21 cellular contexts compared by ENCODE assay signal in genomic region chr6:107534762-107535161, GRCh38. TPM values are rescaled to one million over a fixed set of nuclear protein-coding genes. Genes with fewer than 3 reads are reported as not detected.
DNase-seq lines count a peak whose midpoint lies in the region; ATAC-seq, FAIRE-seq and TF ChIP-seq lines count a peak whose summit lies in the region.
"Had no signal": no experiment of that assay in that cellular context is flagged by ENCODE, and none has a peak within 500 bp of the region (broad histone marks: within the 10 kb centered on the region; RNA-seq: fewer than 3 reads in every experiment).

No MANE protein-coding gene starts in this region.

- no peaks in the 10 kb centered on the region for H3K79me2 ChIP-seq in astrocyte (ENCODE audit: insufficient read depth, low read length)

- no peak overlapping the region for H2BK5ac ChIP-seq in IMR-90 (ENCODE audit: low read depth, low read length, poor library complexity, severe bottlenecking)
- no peak overlapping the region for H2BK5ac ChIP-seq in mesenchymal stem cell (ENCODE audit: low read depth, low read length, poor library complexity, severe bottlenecking)

- H2AFZ ChIP-seq in IMR-90 (replicated peaks; ENCODE audit: low read length, poor library complexity) (peak overlapping the region; percentile 33), astrocyte (ENCODE audit: low read depth, low read length) (no peak overlapping the region), mesenchymal stem cell (ENCODE audit: low read depth, low read length) (no peak overlapping the region)

- peak overlapping the region; percentile 40 for H3K4me3 Mint-ChIP-seq in astrocyte (ENCODE audit: unreplicated experiment)
- H3K4me3 Mint-ChIP-seq: activated CD8-positive, alpha-beta T cell treated with anti-CD3 and anti-CD28 coated beads, Interleukin-2, amount 10 ng/mL, durations not matched to agents 7 days and 5 days; CD4-positive, alpha-beta memory T cell had no signal

- CTCF ChIA-PET in IMR-90 (lab: Yijun Ruan, JAX) = no interaction called here

- no peaks in the 10 kb centered on the region for H3K9me1 ChIP-seq in IMR-90 (ENCODE audit: insufficient read depth, low read length)

- H4K91ac ChIP-seq in IMR-90 (ENCODE audit: insufficient read depth, low read depth, low read length) = no peak overlapping the region
- H4K91ac ChIP-seq in mesenchymal stem cell (ENCODE audit: low read length) = no peak overlapping the region

- TF ChIP-seq POLR2A in IMR-90 (IDR thresholded peaks at IDR 0.05; ENCODE audit: low read depth, low read length) (no peak), upper lobe of left lung (IDR thresholded peaks at IDR 0.05) (no peak)

- H2BK120ac ChIP-seq in IMR-90 (ENCODE audit: low read depth, low read length) (no peak overlapping the region), mesenchymal stem cell (ENCODE audit: low read depth, low read length) (no peak overlapping the region)

- H4K20me1 ChIP-seq in IMR-90 (ENCODE audit: insufficient read depth, low read length) (no peaks in the 10 kb centered on the region), astrocyte (ENCODE audit: insufficient read depth, low read length) (no peaks in the 10 kb centered on the region)

- H4K8ac ChIP-seq in IMR-90 (ENCODE audit: low read depth in 2 of 2, low read length in 2 of 2) = no peak overlapping the region
- no peak overlapping the region for H4K8ac ChIP-seq in mesenchymal stem cell (ENCODE audit: low read length)

- WGBS in IMR-90 (ENCODE audit: extremely low coverage in 2 of 2, insufficient read length in 1 of 2), 2 experiments = no CpG with 5 or more reads among the region's 5 CpGs
- 80% methylated on average over 1 of the region's 5 CpGs for WGBS in mesenchymal stem cell
- 75 to 76% methylated on average over 5 of the region's 5 CpGs for WGBS in upper lobe of left lung, 2 donors

- H3K9me3 Mint-ChIP-seq in astrocyte (ENCODE audit: unreplicated experiment) = no peaks in the 10 kb centered on the region

- H2AK5ac ChIP-seq in IMR-90 (ENCODE audit: low read depth, low read length) (no peak overlapping the region), mesenchymal stem cell (ENCODE audit: low read length, severe bottlenecking) (no peak overlapping the region)

- DNase-seq in IMR-90 (no peak), astrocyte (ENCODE audit: low read depth) (peak; percentile 8), mesenchymal stem cell (no peak), thoracic aorta (ENCODE audit: low spot score) (no peak), SK-N-DZ (ENCODE audit: low spot score) (no peak), GF-D8 (lab: John Stamatoyannopoulos, UW) (no peak), upper lobe of left lung (no peak)
- DNase-seq: activated CD8-positive, alpha-beta T cell treated with anti-CD3 and anti-CD28 coated beads, Interleukin-2, amount 10 ng/mL, durations not matched to agents 7 days and 5 days; activated gamma-delta T cell; adrenal gland; CD4-positive, alpha-beta memory T cell; Kasumi-1; NCI-H1694 treated with DMSO at 0.1 percent for 48 hours; NCI-H2171 treated with DMSO at 0.1 percent for 48 hours; NCI-H69; retina; SW 1271 had no signal

- no peak overlapping the region for H3K9ac ChIP-seq in IMR-90 (ENCODE audit: low read depth, low read length)
- H3K9ac ChIP-seq in astrocyte (ENCODE audit: low read length) = no peak overlapping the region
- no peak overlapping the region for H3K9ac ChIP-seq in mesenchymal stem cell (ENCODE audit: low read length)

- no peak overlapping the region for H2BK15ac ChIP-seq in IMR-90 (ENCODE audit: low read depth, low read length)
- H2BK15ac ChIP-seq in mesenchymal stem cell (ENCODE audit: low read depth, poor library complexity, severe bottlenecking) = no peak overlapping the region

- H3K79me1 ChIP-seq in IMR-90 (ENCODE audit: low read depth in 1 of 2, low read length in 2 of 2) = no peaks in the 10 kb centered on the region
- no peaks in the 10 kb centered on the region for H3K79me1 ChIP-seq in mesenchymal stem cell (replicated peaks; ENCODE audit: low read length, poor library complexity, severe bottlenecking)

- H2BK20ac ChIP-seq in IMR-90 (ENCODE audit: low read depth, low read length) = no peak overlapping the region

- no peak overlapping the region for H2AK9ac ChIP-seq in IMR-90 (replicated peaks; ENCODE audit: low read depth, low read length, poor library complexity)

- intact Hi-C loops in IMR-90 (cut with micrococcal nuclease) = no loop called here

- TF ChIP-seq EP300 in upper lobe of left lung (IDR thresholded peaks at IDR 0.05) = no peak

- peaks cover 2% of the 10 kb centered on the region; the same call in 1 of the 2 replicates for H3K4me1 ChIP-seq in IMR-90 (ENCODE audit: control insufficient read depth, insufficient read depth, low read length)
- no peaks in the 10 kb centered on the region for H3K4me1 ChIP-seq in astrocyte (ENCODE audit: insufficient read depth, low read length)
- no peaks in the 10 kb centered on the region for H3K4me1 ChIP-seq in mesenchymal stem cell (ENCODE audit: control insufficient read depth, insufficient read depth, low read depth, low read length)
- H3K4me1 ChIP-seq in thoracic aorta (ENCODE audit: control insufficient read depth in 1 of 2, low read depth in 2 of 2) = peaks cover 4 to 16% of the 10 kb centered on the region in 2 donors
- H3K4me1 ChIP-seq in upper lobe of left lung = peaks cover 0 to 6% (median 2%) of the 10 kb centered on the region in 4 donors
- H3K4me1 ChIP-seq: adrenal gland, vagina had no signal

- H3K18ac ChIP-seq in IMR-90 (ENCODE audit: low read depth, low read length) = no peak overlapping the region
- no peak overlapping the region for H3K18ac ChIP-seq in mesenchymal stem cell (ENCODE audit: low read depth in 1 of 2, low read length in 2 of 2)

- H3K36me3 ChIP-seq in IMR-90 (ENCODE audit: control insufficient read depth, insufficient read depth, low read length) = peaks cover 1% of the 10 kb centered on the region; the same call in 1 of the 2 replicates
- no peaks in the 10 kb centered on the region for H3K36me3 ChIP-seq in astrocyte (ENCODE audit: insufficient read depth, low read length)
- H3K36me3 ChIP-seq in mesenchymal stem cell (ENCODE audit: control insufficient read depth in 1 of 2, insufficient read depth in 2 of 2, low read depth in 1 of 2, low read length in 2 of 2) = peaks cover 0 to 37% of the 10 kb centered on the region in 2 experiments
- no peaks in the 10 kb centered on the region for H3K36me3 ChIP-seq in thoracic aorta
- no peaks in the 10 kb centered on the region for H3K36me3 ChIP-seq in upper lobe of left lung
- H3K36me3 ChIP-seq: adrenal gland, vagina had no signal

- H3K9me3 ChIP-seq in IMR-90 (ENCODE audit: control insufficient read depth, insufficient read depth, low read length) (no peaks in the 10 kb centered on the region), astrocyte (ENCODE audit: insufficient read depth, low read depth, low read length) (no peaks in the 10 kb centered on the region), mesenchymal stem cell (ENCODE audit: control insufficient read depth, low read length) (no peaks in the 10 kb centered on the region), thoracic aorta (no peaks in the 10 kb centered on the region), upper lobe of left lung (no peaks in the 10 kb centered on the region)
- H3K9me3 ChIP-seq: adrenal gland, vagina had no signal

- H3K4ac ChIP-seq in IMR-90 (ENCODE audit: low read depth, low read length) = no peak overlapping the region
- no peak overlapping the region for H3K4ac ChIP-seq in mesenchymal stem cell (ENCODE audit: low read depth in 1 of 2, low read length in 2 of 2)

- no peak for TF ChIP-seq RAD21 in IMR-90 (IDR thresholded peaks at IDR 0.05; ENCODE audit: low read length)

- no peaks in the 10 kb centered on the region for H3K27me3 Mint-ChIP-seq in astrocyte (ENCODE audit: low read depth, unreplicated experiment)

- H3K23ac ChIP-seq in IMR-90 (ENCODE audit: low read depth, low read length) = no peak overlapping the region
- H3K23ac ChIP-seq in mesenchymal stem cell (ENCODE audit: low read length in 2 of 2) = no peak overlapping the region

- H3K27me3 ChIP-seq in IMR-90 (ENCODE audit: control insufficient read depth, insufficient read depth, low read length) (no peaks in the 10 kb centered on the region), astrocyte (ENCODE audit: insufficient read depth, low read length) (no peaks in the 10 kb centered on the region), mesenchymal stem cell (ENCODE audit: control insufficient read depth in 1 of 2, insufficient read depth in 1 of 2, low read length in 2 of 2) (peaks cover 0 to 7% of the 10 kb centered on the region in 2 experiments), thoracic aorta (replicated peaks; ENCODE audit: insufficient read depth) (no peaks in the 10 kb centered on the region), upper lobe of left lung (no peaks in the 10 kb centered on the region)
- H3K27me3 ChIP-seq: adrenal gland, vagina had no signal

- H3K4me2 ChIP-seq in IMR-90 (ENCODE audit: low read depth, low read length) (no peak overlapping the region), astrocyte (ENCODE audit: low read length) (peak overlapping the region; percentile 52), mesenchymal stem cell (ENCODE audit: low read length, poor library complexity, severe bottlenecking) (no peak overlapping the region)

- no peak for FAIRE-seq in astrocyte (lab: Jason Lieb, UNC)
- FAIRE-seq: keratinocyte had no signal

- BruUV-seq in IMR-90 (replicated peaks; lab: Mats Ljungman, UMichigan) = no TSS peak

- no peaks in the 10 kb centered on the region for H3K36me3 Mint-ChIP-seq in astrocyte (ENCODE audit: low read depth, unreplicated experiment)
- H3K36me3 Mint-ChIP-seq: CD4-positive, alpha-beta memory T cell had no signal

- H3K27ac Mint-ChIP-seq in astrocyte (ENCODE audit: unreplicated experiment) = peak overlapping the region; percentile 89
- H3K27ac Mint-ChIP-seq: activated CD8-positive, alpha-beta T cell treated with anti-CD3 and anti-CD28 coated beads, Interleukin-2, amount 10 ng/mL, durations not matched to agents 7 days and 5 days; CD4-positive, alpha-beta memory T cell had no signal

- H3K56ac ChIP-seq in IMR-90 (ENCODE audit: extremely low read depth, insufficient read depth, low read length) = no peak overlapping the region

- H3K27ac ChIP-seq in IMR-90 (ENCODE audit: insufficient read depth, low read length) (no peak overlapping the region), astrocyte (ENCODE audit: low read depth, low read length) (no peak overlapping the region), mesenchymal stem cell (ENCODE audit: low read length, poor library complexity, severe bottlenecking) (peak overlapping the region; percentile 14), thoracic aorta (no peak overlapping the region), upper lobe of left lung (no peak overlapping the region)
- H3K27ac ChIP-seq: adrenal gland, vagina had no signal

- peak; percentile 78 for ATAC-seq in IMR-90 (ENCODE audit: low read depth)
- ATAC-seq in thoracic aorta (ENCODE audit: insufficient number of reproducible peaks, low FRiP score, low read depth) = no peak
- no peak for ATAC-seq in upper lobe of left lung (ENCODE audit: low FRiP score in 2 of 2)
- ATAC-seq: activated CD4-positive, CD25-positive, alpha-beta regulatory T cell treated with anti-CD3 and anti-CD28 coated beads, Interleukin-2, amount 50 U/mL, for 24 hours; activated CD8-positive, alpha-beta T cell treated with anti-CD3 and anti-CD28 coated beads, Interleukin-2, amount 10 ng/mL, durations not matched to agents 7 days and 5 days had no signal

- TF ChIP-seq CTCF in IMR-90 (conservative IDR thresholded peaks at IDR 0.05; ENCODE audit: low read depth, low read length) = no peak
- no peak for TF ChIP-seq CTCF in astrocyte (IDR thresholded peaks at IDR 0.05; ENCODE audit: insufficient read depth, low read depth, low read length)
- no peak for TF ChIP-seq CTCF in thoracic aorta (IDR thresholded peaks at IDR 0.05)
- no peak for TF ChIP-seq CTCF in upper lobe of left lung (IDR thresholded peaks at IDR 0.05)

- peaks cover 44% of the 10 kb centered on the region for H3K4me1 Mint-ChIP-seq in astrocyte (ENCODE audit: low read depth, unreplicated experiment)
- H3K4me1 Mint-ChIP-seq: CD4-positive, alpha-beta memory T cell had no signal

- H3K4me3 ChIP-seq in IMR-90 (ENCODE audit: insufficient read depth, low read depth, low read length) (no peak overlapping the region), astrocyte (ENCODE audit: insufficient read depth, low read depth, low read length) (no peak overlapping the region), mesenchymal stem cell (ENCODE audit: insufficient read depth in 1 of 2, low read depth in 1 of 2, low read length in 2 of 2) (no peak overlapping the region), thoracic aorta (peak overlapping the region; percentile 17), upper lobe of left lung (no peak overlapping the region)
- H3K4me3 ChIP-seq: adrenal gland, lung, vagina had no signal

- in situ Hi-C loops in IMR-90 (cut with MboI; ENCODE audit: low sequenced_read_pairs) = no loop called here

- dilution Hi-C loops in IMR-90 (cut with HindIII; ENCODE audit: low sequenced_read_pairs, unreplicated experiment) = no loop called here

- POLR2A ChIA-PET in IMR-90 (lab: Charles Lee; ENCODE audit: unreplicated experiment) = no interaction called here

- H2BK12ac ChIP-seq in mesenchymal stem cell (ENCODE audit: low read length in 2 of 2) = no peak overlapping the region

- H4K5ac ChIP-seq in IMR-90 (ENCODE audit: low read depth, low read length) = no peak overlapping the region

- no peak overlapping the region for H3K14ac ChIP-seq in IMR-90 (replicated peaks; ENCODE audit: low read depth, low read length)
- no peak overlapping the region for H3K14ac ChIP-seq in mesenchymal stem cell (ENCODE audit: low read length in 2 of 2)

RNA-seq across cellular contexts. Expression of gene SOBP, which starts 44.8 kb away (rescaled TPM):
- total RNA-seq in IMR-90 (2012; rRNA removed) (0.72 and 1.1 TPM in 2 replicates), astrocyte (4.7 and 7.6 TPM in 2 replicates), thoracic aorta (10 to 100 TPM; 10.3 to 11.1 TPM), upper lobe of left lung (10 to 100 TPM in 3 of 6 donors, 1 to 10 TPM in 3; 4.4 to 25.1 (median 12.4) TPM)
- polyA plus RNA-seq in IMR-90 (2012; rRNA removed) = 0.60 and 0.99 TPM in 2 replicates
- 0.15 and 1.0 TPM in 2 replicates for polyA plus RNA-seq in IMR-90 (2012; cell fraction: cytosol; rRNA removed)
- polyA plus RNA-seq in IMR-90 (2012; cell fraction: nucleus; rRNA removed; ENCODE audit: low replicate concordance) = 1.8 and 2.6 TPM in 2 replicates
- 7.3 TPM for polyA plus RNA-seq in mesenchymal stem cell (2013, experiment 1 of 2)
- 7.3 TPM for polyA plus RNA-seq in mesenchymal stem cell (2013, experiment 2 of 2)
- polyA plus RNA-seq in SK-N-DZ (2014; cell fraction: cytosol; rRNA removed) = 1.8 and 5.2 TPM in 2 replicates
- polyA plus RNA-seq in SK-N-DZ (2014; cell fraction: nucleus; rRNA removed) = 3.0 and 4.4 TPM in 2 replicates
- total RNA-seq: CD4-positive, alpha-beta memory T cell had no signal
- polyA plus RNA-seq: keratinocyte had no signal
